In the genomic region with DNA sequence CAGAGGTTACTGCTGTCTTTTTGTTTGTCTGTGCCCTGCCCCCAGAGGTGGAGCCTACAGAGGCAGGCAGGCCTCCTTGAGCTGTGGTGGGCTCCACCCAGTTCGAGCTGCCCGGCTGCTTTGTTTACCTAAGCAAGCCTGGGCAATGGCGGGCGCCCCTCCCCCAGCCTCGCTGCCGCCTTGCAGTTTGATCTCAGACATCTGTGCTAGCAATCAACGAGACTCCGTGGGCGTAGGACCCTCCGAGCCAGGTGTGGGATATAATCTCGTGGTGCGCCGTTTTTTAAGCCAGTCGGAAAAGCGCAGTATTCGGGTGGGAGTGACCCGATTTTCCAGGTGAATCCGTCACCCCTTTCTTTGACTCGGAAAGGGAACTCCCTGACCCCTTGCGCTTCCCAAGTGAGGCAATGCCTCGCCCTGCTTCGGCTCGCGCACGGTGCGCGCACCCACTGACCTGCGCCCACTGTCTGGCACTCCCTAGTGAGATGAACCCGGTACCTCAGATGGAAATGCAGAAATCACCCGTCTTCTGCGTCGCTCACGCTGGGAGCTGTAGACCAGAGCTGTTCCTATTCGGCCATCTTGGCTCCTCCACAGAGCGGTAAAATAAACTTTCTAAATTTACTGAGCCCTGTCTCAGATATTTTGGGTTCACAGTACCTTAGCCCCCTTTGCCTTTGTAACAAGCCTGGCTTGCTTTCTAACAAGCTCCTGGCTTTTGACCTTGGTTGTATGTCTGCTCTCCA, we compare ENCODE assay signal across 1 cellular context.
TF ChIP-seq lines count a peak whose summit lies in the region.

No MANE protein-coding gene starts in this region.

TF ChIP-seq in HCT116, 20 proteins besides CTCF, POLR2A, EP300 and RAD21:
- TF ChIP-seq POLR2AphosphoS5 (IDR thresholded peaks at IDR 0.05; ENCODE audit: low read depth, low read length), result 0 out of 2 replicates have a peak, but pooled peaks have one; percentile 12
